ENCODE assay signal across 19 cellular contexts in the genomic region with DNA sequence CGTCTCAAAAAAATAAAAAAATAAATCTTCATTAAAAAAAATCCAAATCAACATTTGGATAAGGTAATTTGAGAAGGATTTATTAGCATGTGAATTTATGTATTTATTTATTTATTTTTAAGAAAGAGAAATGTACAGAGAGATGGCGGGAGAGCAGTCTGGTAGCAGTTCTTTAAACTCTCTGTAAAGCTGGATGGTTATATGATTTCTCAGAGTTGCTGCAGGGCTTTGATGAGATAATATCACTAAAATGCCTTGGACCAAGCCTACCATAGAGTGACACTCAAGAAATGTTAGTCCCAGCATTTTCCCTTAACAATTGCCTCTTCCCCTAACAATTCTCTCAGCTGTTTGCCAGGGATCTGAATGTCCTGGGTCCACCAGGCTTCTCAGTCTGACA.
"Had no signal": no experiment of that assay in that cellular context is flagged by ENCODE, and none has a peak within 500 bp of the region (broad histone marks: within the 10 kb centered on the region; RNA-seq: fewer than 3 reads in every experiment).

No MANE protein-coding gene starts in this region.

- H3K9me3 Mint-ChIP-seq: T-cell had no signal

- H3K9me3 ChIP-seq: SK-N-SH had no signal

- H3K36me3 Mint-ChIP-seq: IgD-negative memory B cell, T-cell had no signal

- H3K4me3 Mint-ChIP-seq: IgD-negative memory B cell, T-cell had no signal

- H3K4me3 ChIP-seq: K562 had no signal

- DNase-seq: Kasumi-1, MV-4-11, NCI-H1105, NCI-H1417, NCI-H1436 treated with DMSO at 0.1 percent for 48 hours, NCI-H1694 treated with DMSO at 0.1 percent for 48 hours, NCI-H1930, NCI-H2081, NCI-H2107, NCI-H2227 treated with DMSO at 0.1 percent for 48 hours, NCI-H524, NCI-H774, SHP77, SK-N-SH, SW 1271, T-cell had no signal

- H3K27ac Mint-ChIP-seq: IgD-negative memory B cell, T-cell had no signal

- H3K9ac ChIP-seq: KMS-11, SK-N-SH had no signal

- H3K4me1 Mint-ChIP-seq: T-cell had no signal
